ENCODE assay signal across 8 cellular contexts in genomic region chr16:72832640-72833039, GRCh38.
DNase-seq lines count a peak whose midpoint lies in the region; ATAC-seq and TF ChIP-seq lines count a peak whose summit lies in the region.

No MANE protein-coding gene starts in this region.

- H3K27me3 ChIP-seq in RWPE2 (ENCODE audit: insufficient read depth, poor library complexity, severe bottlenecking) (no peaks in the 10 kb centered on the region), vagina (no peaks in the 10 kb centered on the region)

- intact Hi-C loops in CD14-positive monocyte (cut with micrococcal nuclease) (loop anchor here (2.0 to 10.0 kb wide), 4 partner anchors 122 to 364 kb away; partner anchors contain the start of gene ZFHX3 (in 1 of the 2)), Right ventricle myocardium superior (cut with DNase I) (loop anchor here (10.0 kb wide), 2 partner anchors 312 to 372 kb away; no protein-coding TSS in a partner anchor), vagina (cut with DNase I) (loop anchor here (10.0 kb wide), 1 partner anchor 362 kb away; no protein-coding TSS in a partner anchor)

- H3K4me3 Mint-ChIP-seq in CD14-positive monocyte: no peak overlapping the region

- TF ChIP-seq CTCF in CD14-positive monocyte (IDR thresholded peaks at IDR 0.05) (peak; percentile 97), RWPE2 (IDR thresholded peaks at IDR 0.05; ENCODE audit: poor library complexity, severe bottlenecking) (peak; percentile 99), vagina (IDR thresholded peaks at IDR 0.05) (peak; percentile 89 to 97 (median 91))

- peaks cover 5% of the 10 kb centered on the region for H3K4me1 Mint-ChIP-seq in CD14-positive monocyte

- peak; percentile 75 for DNase-seq in CD14-positive monocyte (ENCODE audit: low spot score)
- peak; percentile 70 for DNase-seq in HT1080 (ENCODE audit: low read depth)
- no peak for DNase-seq in RWPE2 (ENCODE audit: low spot score)
- DNase-seq in activated naive CD4-positive, alpha-beta T cell treated with anti-CD3 and anti-CD28 coated beads, Interleukin-2, amount 50 U/mL, for 16 hours: peak; percentile 66
- DNase-seq in Right ventricle myocardium superior: peak; percentile 90
- peak; percentile 45 for DNase-seq in putamen (ENCODE audit: low spot score)
- DNase-seq in vagina (ENCODE audit: extremely low spot score in 2 of 2): peak in 1 of 2 donors; percentile 93

- peak; percentile 69 for ATAC-seq in GM18873 (IDR thresholded peaks at IDR 0.05; ENCODE audit: low FRiP score, unreplicated experiment)
- peak; percentile 90 for ATAC-seq in RWPE2 (ENCODE audit: low read depth)
- peak; percentile 95 for ATAC-seq in Right ventricle myocardium superior (ENCODE audit: poor library complexity)

- H3K27ac ChIP-seq in RWPE2 (ENCODE audit: poor library complexity, severe bottlenecking): peak overlapping the region; percentile 36
- no peak overlapping the region for H3K27ac ChIP-seq in vagina

- H3K9me3 Mint-ChIP-seq in CD14-positive monocyte: no peaks in the 10 kb centered on the region

- peaks cover 0 to 4% (median 0%) of the 10 kb centered on the region in 3 donors for H3K27me3 Mint-ChIP-seq in CD14-positive monocyte (ENCODE audit: low read depth in 3 of 3)

- H3K4me3 ChIP-seq in RWPE2 (ENCODE audit: severe bottlenecking): no peak overlapping the region
- H3K4me3 ChIP-seq in vagina: no peak overlapping the region

- H3K27ac Mint-ChIP-seq in CD14-positive monocyte: peak overlapping the region in 1 of 7 donors; percentile 45

- no peak for TF ChIP-seq POLR2A in vagina (IDR thresholded peaks at IDR 0.05)

- H3K36me3 ChIP-seq in RWPE2 (ENCODE audit: low read depth) (peaks cover 9% of the 10 kb centered on the region; the same call in 1 of the 2 replicates), vagina (peaks cover 0 to 11% of the 10 kb centered on the region in 2 donors)

- no peaks in the 10 kb centered on the region for H3K9me3 ChIP-seq in RWPE2 (ENCODE audit: severe bottlenecking)
- H3K9me3 ChIP-seq in vagina: no peaks in the 10 kb centered on the region

- peaks cover 16 to 24% of the 10 kb centered on the region in 2 donors for H3K36me3 Mint-ChIP-seq in CD14-positive monocyte

- H3K4me1 ChIP-seq in RWPE2 (ENCODE audit: insufficient read depth, poor library complexity, severe bottlenecking) (peaks cover 9% of the 10 kb centered on the region), vagina (peaks cover 14% of the 10 kb centered on the region)
